ENCODE assay signal across 1 cellular context in genomic region chr10:72625608-72626443, GRCh38.
TF ChIP-seq lines count a peak whose summit lies in the region.

Gene MICU1, minus strand, starts transcription at chr10:72626079. Its CDS starts 59,286 bp downstream, at chr10:72566793.

TF ChIP-seq in K562, 482 proteins besides CTCF, POLR2A, EP300 and RAD21 (continued from another document and continues in another):
- TF ChIP-seq ZNF280B (CRISPR knock-in tag; IDR thresholded peaks at IDR 0.05) (no peak), FOXK1 (CRISPR knock-in tag; IDR thresholded peaks at IDR 0.05; ENCODE audit: borderline replicate concordance) (no peak), PPARD (CRISPR knock-in tag; IDR thresholded peaks at IDR 0.05) (no peak), ILK (tag; IDR thresholded peaks at IDR 0.05; ENCODE audit: borderline replicate concordance, low read depth) (no peak), RBM14 (IDR thresholded peaks at IDR 0.05; ENCODE audit: borderline replicate concordance, insufficient read depth, low read depth, low read length) (no peak), FOXA3 (CRISPR knock-in tag; conservative IDR thresholded peaks at IDR 0.05 in 1 of 2, IDR thresholded peaks at IDR 0.05 in 1 of 2) (no peak; a peak in 1 of 4 replicates), CEBPG (CRISPR knock-in tag; IDR thresholded peaks at IDR 0.05) (no peak), CEBPG (tag; conservative IDR thresholded peaks at IDR 0.05 in 1 of 2, IDR thresholded peaks at IDR 0.05 in 1 of 2) (no peak), ZNF79 (CRISPR knock-in tag; IDR thresholded peaks at IDR 0.05; ENCODE audit: low read depth) (no peak), ZKSCAN3 (CRISPR knock-in tag; IDR thresholded peaks at IDR 0.05) (no peak), CEBPB (tag; IDR thresholded peaks at IDR 0.05) (peak; percentile 53; the same call in 1 of the 2 replicates), BRD9 (IDR thresholded peaks at IDR 0.05; ENCODE audit: low read depth, partially characterized antibody) (peak; percentile 30), MCM7 (IDR thresholded peaks at IDR 0.05) (no peak), GABPB1 (CRISPR knock-in tag; IDR thresholded peaks at IDR 0.05) (peak; percentile 75), PKNOX1 (IDR thresholded peaks at IDR 0.05) (peak; percentile 94), ARHGAP35 (IDR thresholded peaks at IDR 0.05; ENCODE audit: partially characterized antibody) (no peak), TCF7 (IDR thresholded peaks at IDR 0.05; ENCODE audit: borderline replicate concordance) (no peak), PTTG1 (tag; IDR thresholded peaks at IDR 0.05; ENCODE audit: low read depth) (no peak), CSDE1 (IDR thresholded peaks at IDR 0.05) (no peak), NCOA6 (IDR thresholded peaks at IDR 0.05) (no peak), ZNF354B (CRISPR knock-in tag; IDR thresholded peaks at IDR 0.05) (no peak), ZNF830 (CRISPR knock-in tag; IDR thresholded peaks at IDR 0.05) (no peak), ZNF561 (CRISPR knock-in tag; conservative IDR thresholded peaks at IDR 0.05) (no peak), MCM3 (IDR thresholded peaks at IDR 0.05) (no peak), MTA1 (IDR thresholded peaks at IDR 0.05; ENCODE audit: borderline replicate concordance) (no peak; the same call in 1 of the 2 replicates), HMGXB4 (CRISPR knock-in tag; IDR thresholded peaks at IDR 0.05) (0 out of 2 replicates have a peak, but pooled peaks have one; percentile 36), ETV6 (IDR thresholded peaks at IDR 0.05; ENCODE audit: borderline replicate concordance in 1 of 2, low read depth in 2 of 2, low read length in 1 of 2) (peak in 1 of 2 experiments; percentile 47; a peak in 1 of 4 replicates), ETV6 (CRISPR knock-in tag; IDR thresholded peaks at IDR 0.05; ENCODE audit: borderline replicate concordance) (no peak), GATAD2A (IDR thresholded peaks at IDR 0.05) (0 out of 2 replicates have a peak, but pooled peaks have one; percentile 66), ZNF311 (CRISPR knock-in tag; IDR thresholded peaks at IDR 0.05) (no peak), ZC3H8 (IDR thresholded peaks at IDR 0.05) (no peak), ZZZ3 (IDR thresholded peaks at IDR 0.05) (no peak), ZNF785 (CRISPR knock-in tag; IDR thresholded peaks at IDR 0.05) (no peak), CTCFL (IDR thresholded peaks at IDR 0.05; ENCODE audit: borderline replicate concordance, insufficient read depth, low read depth, low read length, poor library complexity, severe bottlenecking) (no peak), ZNF23 (CRISPR knock-in tag; IDR thresholded peaks at IDR 0.05) (no peak), ZC3H11A (IDR thresholded peaks at IDR 0.05; ENCODE audit: low read depth, low read length) (no peak; the same call in 1 of the 2 replicates), ZNF174 (CRISPR knock-in tag; IDR thresholded peaks at IDR 0.05) (no peak)
- TF ChIP-seq, protein P1, sequence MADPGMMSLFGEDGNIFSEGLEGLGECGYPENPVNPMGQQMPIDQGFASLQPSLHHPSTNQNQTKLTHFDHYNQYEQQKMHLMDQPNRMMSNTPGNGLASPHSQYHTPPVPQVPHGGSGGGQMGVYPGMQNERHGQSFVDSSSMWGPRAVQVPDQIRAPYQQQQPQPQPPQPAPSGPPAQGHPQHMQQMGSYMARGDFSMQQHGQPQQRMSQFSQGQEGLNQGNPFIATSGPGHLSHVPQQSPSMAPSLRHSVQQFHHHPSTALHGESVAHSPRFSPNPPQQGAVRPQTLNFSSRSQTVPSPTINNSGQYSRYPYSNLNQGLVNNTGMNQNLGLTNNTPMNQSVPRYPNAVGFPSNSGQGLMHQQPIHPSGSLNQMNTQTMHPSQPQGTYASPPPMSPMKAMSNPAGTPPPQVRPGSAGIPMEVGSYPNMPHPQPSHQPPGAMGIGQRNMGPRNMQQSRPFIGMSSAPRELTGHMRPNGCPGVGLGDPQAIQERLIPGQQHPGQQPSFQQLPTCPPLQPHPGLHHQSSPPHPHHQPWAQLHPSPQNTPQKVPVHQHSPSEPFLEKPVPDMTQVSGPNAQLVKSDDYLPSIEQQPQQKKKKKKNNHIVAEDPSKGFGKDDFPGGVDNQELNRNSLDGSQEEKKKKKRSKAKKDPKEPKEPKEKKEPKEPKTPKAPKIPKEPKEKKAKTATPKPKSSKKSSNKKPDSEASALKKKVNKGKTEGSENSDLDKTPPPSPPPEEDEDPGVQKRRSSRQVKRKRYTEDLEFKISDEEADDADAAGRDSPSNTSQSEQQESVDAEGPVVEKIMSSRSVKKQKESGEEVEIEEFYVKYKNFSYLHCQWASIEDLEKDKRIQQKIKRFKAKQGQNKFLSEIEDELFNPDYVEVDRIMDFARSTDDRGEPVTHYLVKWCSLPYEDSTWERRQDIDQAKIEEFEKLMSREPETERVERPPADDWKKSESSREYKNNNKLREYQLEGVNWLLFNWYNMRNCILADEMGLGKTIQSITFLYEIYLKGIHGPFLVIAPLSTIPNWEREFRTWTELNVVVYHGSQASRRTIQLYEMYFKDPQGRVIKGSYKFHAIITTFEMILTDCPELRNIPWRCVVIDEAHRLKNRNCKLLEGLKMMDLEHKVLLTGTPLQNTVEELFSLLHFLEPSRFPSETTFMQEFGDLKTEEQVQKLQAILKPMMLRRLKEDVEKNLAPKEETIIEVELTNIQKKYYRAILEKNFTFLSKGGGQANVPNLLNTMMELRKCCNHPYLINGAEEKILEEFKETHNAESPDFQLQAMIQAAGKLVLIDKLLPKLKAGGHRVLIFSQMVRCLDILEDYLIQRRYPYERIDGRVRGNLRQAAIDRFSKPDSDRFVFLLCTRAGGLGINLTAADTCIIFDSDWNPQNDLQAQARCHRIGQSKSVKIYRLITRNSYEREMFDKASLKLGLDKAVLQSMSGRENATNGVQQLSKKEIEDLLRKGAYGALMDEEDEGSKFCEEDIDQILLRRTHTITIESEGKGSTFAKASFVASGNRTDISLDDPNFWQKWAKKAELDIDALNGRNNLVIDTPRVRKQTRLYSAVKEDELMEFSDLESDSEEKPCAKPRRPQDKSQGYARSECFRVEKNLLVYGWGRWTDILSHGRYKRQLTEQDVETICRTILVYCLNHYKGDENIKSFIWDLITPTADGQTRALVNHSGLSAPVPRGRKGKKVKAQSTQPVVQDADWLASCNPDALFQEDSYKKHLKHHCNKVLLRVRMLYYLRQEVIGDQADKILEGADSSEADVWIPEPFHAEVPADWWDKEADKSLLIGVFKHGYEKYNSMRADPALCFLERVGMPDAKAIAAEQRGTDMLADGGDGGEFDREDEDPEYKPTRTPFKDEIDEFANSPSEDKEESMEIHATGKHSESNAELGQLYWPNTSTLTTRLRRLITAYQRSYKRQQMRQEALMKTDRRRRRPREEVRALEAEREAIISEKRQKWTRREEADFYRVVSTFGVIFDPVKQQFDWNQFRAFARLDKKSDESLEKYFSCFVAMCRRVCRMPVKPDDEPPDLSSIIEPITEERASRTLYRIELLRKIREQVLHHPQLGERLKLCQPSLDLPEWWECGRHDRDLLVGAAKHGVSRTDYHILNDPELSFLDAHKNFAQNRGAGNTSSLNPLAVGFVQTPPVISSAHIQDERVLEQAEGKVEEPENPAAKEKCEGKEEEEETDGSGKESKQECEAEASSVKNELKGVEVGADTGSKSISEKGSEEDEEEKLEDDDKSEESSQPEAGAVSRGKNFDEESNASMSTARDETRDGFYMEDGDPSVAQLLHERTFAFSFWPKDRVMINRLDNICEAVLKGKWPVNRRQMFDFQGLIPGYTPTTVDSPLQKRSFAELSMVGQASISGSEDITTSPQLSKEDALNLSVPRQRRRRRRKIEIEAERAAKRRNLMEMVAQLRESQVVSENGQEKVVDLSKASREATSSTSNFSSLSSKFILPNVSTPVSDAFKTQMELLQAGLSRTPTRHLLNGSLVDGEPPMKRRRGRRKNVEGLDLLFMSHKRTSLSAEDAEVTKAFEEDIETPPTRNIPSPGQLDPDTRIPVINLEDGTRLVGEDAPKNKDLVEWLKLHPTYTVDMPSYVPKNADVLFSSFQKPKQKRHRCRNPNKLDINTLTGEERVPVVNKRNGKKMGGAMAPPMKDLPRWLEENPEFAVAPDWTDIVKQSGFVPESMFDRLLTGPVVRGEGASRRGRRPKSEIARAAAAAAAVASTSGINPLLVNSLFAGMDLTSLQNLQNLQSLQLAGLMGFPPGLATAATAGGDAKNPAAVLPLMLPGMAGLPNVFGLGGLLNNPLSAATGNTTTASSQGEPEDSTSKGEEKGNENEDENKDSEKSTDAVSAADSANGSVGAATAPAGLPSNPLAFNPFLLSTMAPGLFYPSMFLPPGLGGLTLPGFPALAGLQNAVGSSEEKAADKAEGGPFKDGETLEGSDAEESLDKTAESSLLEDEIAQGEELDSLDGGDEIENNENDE (IDR thresholded peaks at IDR 0.05; ENCODE audit: low read depth, low read length) = no peak
- TF ChIP-seq, protein P2, sequence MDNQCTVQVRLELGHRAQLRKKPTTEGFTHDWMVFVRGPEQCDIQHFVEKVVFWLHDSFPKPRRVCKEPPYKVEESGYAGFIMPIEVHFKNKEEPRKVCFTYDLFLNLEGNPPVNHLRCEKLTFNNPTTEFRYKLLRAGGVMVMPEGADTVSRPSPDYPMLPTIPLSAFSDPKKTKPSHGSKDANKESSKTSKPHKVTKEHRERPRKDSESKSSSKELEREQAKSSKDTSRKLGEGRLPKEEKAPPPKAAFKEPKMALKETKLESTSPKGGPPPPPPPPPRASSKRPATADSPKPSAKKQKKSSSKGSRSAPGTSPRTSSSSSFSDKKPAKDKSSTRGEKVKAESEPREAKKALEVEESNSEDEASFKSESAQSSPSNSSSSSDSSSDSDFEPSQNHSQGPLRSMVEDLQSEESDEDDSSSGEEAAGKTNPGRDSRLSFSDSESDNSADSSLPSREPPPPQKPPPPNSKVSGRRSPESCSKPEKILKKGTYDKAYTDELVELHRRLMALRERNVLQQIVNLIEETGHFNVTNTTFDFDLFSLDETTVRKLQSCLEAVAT (IDR thresholded peaks at IDR 0.05) = peak in 1 of 2 experiments; percentile 28; a peak in 1 of 4 replicates
- TF ChIP-seq, protein P3, sequence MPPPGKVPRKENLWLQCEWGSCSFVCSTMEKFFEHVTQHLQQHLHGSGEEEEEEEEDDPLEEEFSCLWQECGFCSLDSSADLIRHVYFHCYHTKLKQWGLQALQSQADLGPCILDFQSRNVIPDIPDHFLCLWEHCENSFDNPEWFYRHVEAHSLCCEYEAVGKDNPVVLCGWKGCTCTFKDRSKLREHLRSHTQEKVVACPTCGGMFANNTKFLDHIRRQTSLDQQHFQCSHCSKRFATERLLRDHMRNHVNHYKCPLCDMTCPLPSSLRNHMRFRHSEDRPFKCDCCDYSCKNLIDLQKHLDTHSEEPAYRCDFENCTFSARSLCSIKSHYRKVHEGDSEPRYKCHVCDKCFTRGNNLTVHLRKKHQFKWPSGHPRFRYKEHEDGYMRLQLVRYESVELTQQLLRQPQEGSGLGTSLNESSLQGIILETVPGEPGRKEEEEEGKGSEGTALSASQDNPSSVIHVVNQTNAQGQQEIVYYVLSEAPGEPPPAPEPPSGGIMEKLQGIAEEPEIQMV (tag; conservative IDR thresholded peaks at IDR 0.05; ENCODE audit: low read depth) = no peak
- TF ChIP-seq, protein P4, sequence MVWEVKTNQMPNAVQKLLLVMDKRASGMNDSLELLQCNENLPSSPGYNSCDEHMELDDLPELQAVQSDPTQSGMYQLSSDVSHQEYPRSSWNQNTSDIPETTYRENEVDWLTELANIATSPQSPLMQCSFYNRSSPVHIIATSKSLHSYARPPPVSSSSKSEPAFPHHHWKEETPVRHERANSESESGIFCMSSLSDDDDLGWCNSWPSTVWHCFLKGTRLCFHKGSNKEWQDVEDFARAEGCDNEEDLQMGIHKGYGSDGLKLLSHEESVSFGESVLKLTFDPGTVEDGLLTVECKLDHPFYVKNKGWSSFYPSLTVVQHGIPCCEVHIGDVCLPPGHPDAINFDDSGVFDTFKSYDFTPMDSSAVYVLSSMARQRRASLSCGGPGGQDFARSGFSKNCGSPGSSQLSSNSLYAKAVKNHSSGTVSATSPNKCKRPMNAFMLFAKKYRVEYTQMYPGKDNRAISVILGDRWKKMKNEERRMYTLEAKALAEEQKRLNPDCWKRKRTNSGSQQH (CRISPR knock-in tag; IDR thresholded peaks at IDR 0.05) = 0 out of 2 replicates have a peak, but pooled peaks have one; percentile 31
